In genomic region chr19:48354332-48354992, GRCh38 we compare ENCODE assay signal across 20 cellular contexts. TPM values are rescaled to one million over a fixed set of nuclear protein-coding genes. Genes with fewer than 3 reads are reported as not detected.
DNase-seq lines count a peak whose midpoint lies in the region; ATAC-seq and TF ChIP-seq lines count a peak whose summit lies in the region.
"Had no signal": no experiment of that assay in that cellular context is flagged by ENCODE, and none has a peak within 500 bp of the region (broad histone marks: within the 10 kb centered on the region; RNA-seq: fewer than 3 reads in every experiment).

No MANE protein-coding gene starts in this region.

- no peak; the same call in 1 of the 2 replicates for ATAC-seq in PC-3
- ATAC-seq in HG03175 (IDR thresholded peaks at IDR 0.05; ENCODE audit: unreplicated experiment): no peak
- ATAC-seq: stimulated activated memory B cell treated with anti-CD40 and anti-IgM and Interleukin-4, amounts not matched to agents 10 μg/mL and 1 μg/mL and 100 μg/mL, for 72 hours had no signal

- H3K9me2 ChIP-seq in PC-3 (replicated peaks; ENCODE audit: low read length): no peaks in the 10 kb centered on the region

- no peaks in the 10 kb centered on the region for H3K36me3 ChIP-seq in PC-3 (ENCODE audit: low read depth, low read length)
- H3K36me3 ChIP-seq: upper lobe of left lung had no signal

- POLR2A ChIA-PET in PC-3 (lab: Charles Lee; ENCODE audit: unreplicated experiment): no interaction called here

- no peaks in the 10 kb centered on the region for H3F3A ChIP-seq in PC-3 (ENCODE audit: low read length, unreplicated experiment)

- intact Hi-C loops in PC-3 (cut with micrococcal nuclease): no loop called here

- no peak overlapping the region for H3K9ac ChIP-seq in PC-3 (ENCODE audit: low read length)
- H3K9ac ChIP-seq: parathyroid adenoma had no signal

- H3K4me2 ChIP-seq in PC-3 (ENCODE audit: low read length): no peak overlapping the region

- no peaks in the 10 kb centered on the region for H3K79me2 ChIP-seq in PC-3 (ENCODE audit: low read length)

- no peaks in the 10 kb centered on the region for H3K9me3 ChIP-seq in PC-3 (ENCODE audit: low read length)
- H3K9me3 ChIP-seq: upper lobe of left lung had no signal

- TF ChIP-seq CTCF in 22Rv1 (IDR thresholded peaks at IDR 0.05) (no peak), PC-3 (conservative IDR thresholded peaks at IDR 0.05; ENCODE audit: low read depth, low read length) (no peak)

- H4K20me1 ChIP-seq in PC-3 (ENCODE audit: low read length): no peaks in the 10 kb centered on the region

- H2AFZ ChIP-seq in PC-3 (ENCODE audit: low read length): no peak overlapping the region
- H2AFZ ChIP-seq: parathyroid adenoma had no signal

- H3K4me1 ChIP-seq in PC-3 (ENCODE audit: insufficient read depth, low read length): no peaks in the 10 kb centered on the region
- H3K4me1 ChIP-seq: parathyroid adenoma, upper lobe of left lung had no signal

- H3K27ac ChIP-seq in 22Rv1 (0 out of 2 replicates have a peak overlapping the region, but pooled peaks have one; percentile 8), PC-3 (ENCODE audit: low read length) (no peak overlapping the region)
- H3K27ac ChIP-seq: parathyroid adenoma, upper lobe of left lung had no signal

- BruUV-seq in PC-3 (replicated peaks; lab: Mats Ljungman, UMichigan): no TSS peak

- H3K4me3 ChIP-seq in PC-3 (ENCODE audit: low read length): no peak overlapping the region
- H3K4me3 ChIP-seq: upper lobe of left lung had no signal

- peak; percentile 71 for DNase-seq in H4 (ENCODE audit: low spot score)
- DNase-seq in PC-3: peak; percentile 68
- DNase-seq in foreskin melanocyte: peak; percentile 68
- no peak for DNase-seq in stimulated activated CD4-positive, alpha-beta T cell treated with anti-CD3 and anti-CD28 coated beads, Interleukin-12 subunit alpha, Interleukin-12 subunit beta, amount 100 ng/mL, for 4 hours
- no peak for DNase-seq in NCI-H510A treated with DMSO at 0.1 percent for 48 hours (lab: John Stamatoyannopoulos, UW)
- DNase-seq in NCI-H345 (lab: John Stamatoyannopoulos, UW): no peak
- DNase-seq: activated CD4-positive, alpha-beta T cell treated with anti-CD3 and anti-CD28 coated beads for 4 hours; activated naive CD4-positive, alpha-beta T cell treated with anti-CD3 and anti-CD28 coated beads for 36 hours; COR-L47; hippocampal formation; NCI-H2029; Right ventricle myocardium superior; small intestine; upper lobe of left lung had no signal

- CTCF ChIA-PET in PC-3 (lab: Charles Lee): interaction anchor here (0.6 kb wide), 1 partner anchor 1408 kb away, joined by 3 read pairs; no protein-coding TSS in a partner anchor

- H3K27me3 ChIP-seq in PC-3 (ENCODE audit: low read length): no peaks in the 10 kb centered on the region
- H3K27me3 ChIP-seq: upper lobe of left lung had no signal

RNA-seq across cellular contexts. Expression of gene TMEM143, which starts 9.3 kb away (rescaled TPM):
- total RNA-seq in H4 (2014; rRNA removed; shearing (Covaris generic)): 3.3 and 3.6 TPM in 2 replicates
- 1.3 and 7.1 TPM in 2 replicates for total RNA-seq in PC-3 (2014; rRNA removed)

RNA-seq across cellular contexts. Expression of gene SYNGR4, which starts 9.7 kb away (rescaled TPM):
- total RNA-seq in H4 (2014; rRNA removed; shearing (Covaris generic)): 0.35 TPM in 1 of 2 replicates, not detected in the other
- not detected in 2 replicates for total RNA-seq in PC-3 (2014; rRNA removed)
- total RNA-seq: bronchial epithelial cell, LHCN-M2, Right ventricle myocardium superior, upper lobe of left lung had no signal

RNA-seq across cellular contexts. Expression of gene EMP3, which starts 29.1 kb away (rescaled TPM):
- 80.2 and 150 TPM in 2 replicates for total RNA-seq in H4 (2014; rRNA removed; shearing (Covaris generic))
- total RNA-seq in PC-3 (2014; rRNA removed): 31.9 and 38.1 TPM in 2 replicates

RNA-seq across cellular contexts. Expression of gene KDELR1, which starts 36.9 kb away (rescaled TPM):
- 127 and 219 TPM in 2 replicates for total RNA-seq in H4 (2014; rRNA removed; shearing (Covaris generic))
- 90.2 and 101 TPM in 2 replicates for total RNA-seq in PC-3 (2014; rRNA removed)

RNA-seq across cellular contexts. Expression of gene GRIN2D, which starts 39.0 kb away (rescaled TPM):
- total RNA-seq in H4 (2014; rRNA removed; shearing (Covaris generic)): not detected in 2 replicates
- 0.51 and 1.0 TPM in 2 replicates for total RNA-seq in PC-3 (2014; rRNA removed)
- total RNA-seq: LHCN-M2 had no signal

Comparison
In these comparisons a context has a peak if more than half of its experiments do, and no peak if none do; other contexts are left out.
1. DNase-seq: peak in H4 (single experiment), PC-3 (single experiment) and foreskin melanocyte (single experiment); none in stimulated activated CD4-positive, alpha-beta T cell treated with anti-CD3 and anti-CD28 coated beads, Interleukin-12 subunit alpha, Interleukin-12 subunit beta, amount 100 ng/mL, for 4 hours (single experiment), NCI-H510A treated with DMSO at 0.1 percent for 48 hours (single experiment) and NCI-H345 (single experiment).